10 cellular contexts compared by ENCODE assay signal in genomic region chr7:93036807-93037206, GRCh38.
DNase-seq lines count a peak whose midpoint lies in the region; ATAC-seq lines count a peak whose summit lies in the region.
"Had no signal": no experiment of that assay in that cellular context is flagged by ENCODE, and none has a peak within 500 bp of the region (broad histone marks: within the 10 kb centered on the region; RNA-seq: fewer than 3 reads in every experiment).

No MANE protein-coding gene starts in this region.

- CTCF ChIA-PET in activated CD8-positive, alpha-beta memory T cell treated with anti-CD3 and anti-CD28 coated beads, Interleukin-2, amount 10 ng/mL, durations not matched to agents 7 days and 5 days (lab: Charles Lee), result interaction anchor here (1.0 to 1.3 kb wide), 4 partner anchors 11 to 204 kb away, joined by 3 to 5 read pairs (median 4); no protein-coding TSS in a partner anchor

- peaks cover 22% of the 10 kb centered on the region for H3K9me3 Mint-ChIP-seq in activated CD8-positive, alpha-beta memory T cell treated with anti-CD3 and anti-CD28 coated beads, Interleukin-2, amount 10 ng/mL, durations not matched to agents 7 days and 5 days (ENCODE audit: low read depth)

- peak; percentile 94 for ATAC-seq in activated CD8-positive, alpha-beta memory T cell treated with anti-CD3 and anti-CD28 coated beads, Interleukin-2, amount 10 ng/mL, durations not matched to agents 7 days and 5 days
- ATAC-seq in HG02610 (IDR thresholded peaks at IDR 0.05; ENCODE audit: unreplicated experiment) (peak; percentile 94), left lobe of liver (no peak)

- no peak overlapping the region for H3K4me3 Mint-ChIP-seq in activated CD8-positive, alpha-beta memory T cell treated with anti-CD3 and anti-CD28 coated beads, Interleukin-2, amount 10 ng/mL, durations not matched to agents 7 days and 5 days

- peak; percentile 75 for DNase-seq in activated CD8-positive, alpha-beta memory T cell treated with anti-CD3 and anti-CD28 coated beads, Interleukin-2, amount 10 ng/mL, durations not matched to agents 7 days and 5 days
- no peak for DNase-seq in activated CD8-positive, alpha-beta memory T cell treated with anti-CD3 and anti-CD28 coated beads, Interleukin-2, amount 50 U/mL, for 48 hours
- peak; percentile 81 for DNase-seq in NCI-H82 (lab: John Stamatoyannopoulos, UW)
- peak; percentile 16 to 28 for DNase-seq in stimulated activated CD4-positive, alpha-beta T cell treated with anti-CD3 and anti-CD28 coated beads, Interleukin-2, amount 100 ng/mL, for 48 hours
- no peak for DNase-seq in cerebellar nuclear complex (lab: John Stamatoyannopoulos, UW)
- DNase-seq in D341Med (ENCODE audit: low spot score), result no peak
- no peak for DNase-seq in left lobe of liver (ENCODE audit: low spot score)
- DNase-seq: C1 segment of cervical spinal cord, KBM-7 had no signal

- no peaks in the 10 kb centered on the region for H3K27me3 Mint-ChIP-seq in activated CD8-positive, alpha-beta memory T cell treated with anti-CD3 and anti-CD28 coated beads, Interleukin-2, amount 10 ng/mL, durations not matched to agents 7 days and 5 days

- H3K27ac Mint-ChIP-seq in activated CD8-positive, alpha-beta memory T cell treated with anti-CD3 and anti-CD28 coated beads, Interleukin-2, amount 10 ng/mL, durations not matched to agents 7 days and 5 days, result peak overlapping the region; percentile 76

- H3K36me3 Mint-ChIP-seq in activated CD8-positive, alpha-beta memory T cell treated with anti-CD3 and anti-CD28 coated beads, Interleukin-2, amount 10 ng/mL, durations not matched to agents 7 days and 5 days, result peaks cover 27% of the 10 kb centered on the region

- peaks cover 28% of the 10 kb centered on the region for H3K4me1 Mint-ChIP-seq in activated CD8-positive, alpha-beta memory T cell treated with anti-CD3 and anti-CD28 coated beads, Interleukin-2, amount 10 ng/mL, durations not matched to agents 7 days and 5 days

Comparison
In these comparisons a context has a peak if more than half of its experiments do, and no peak if none do; other contexts are left out.
1. DNase-seq: peak in activated CD8-positive, alpha-beta memory T cell treated with anti-CD3 and anti-CD28 coated beads, Interleukin-2, amount 10 ng/mL, durations not matched to agents 7 days and 5 days (single experiment), NCI-H82 (single experiment) and stimulated activated CD4-positive, alpha-beta T cell treated with anti-CD3 and anti-CD28 coated beads, Interleukin-2, amount 100 ng/mL, for 48 hours (2 of 2); none in activated CD8-positive, alpha-beta memory T cell treated with anti-CD3 and anti-CD28 coated beads, Interleukin-2, amount 50 U/mL, for 48 hours (single experiment), cerebellar nuclear complex (0 of 2), D341Med (single experiment) and left lobe of liver (single experiment).